ENCODE assay signal across 1 cellular context in the genomic region with DNA sequence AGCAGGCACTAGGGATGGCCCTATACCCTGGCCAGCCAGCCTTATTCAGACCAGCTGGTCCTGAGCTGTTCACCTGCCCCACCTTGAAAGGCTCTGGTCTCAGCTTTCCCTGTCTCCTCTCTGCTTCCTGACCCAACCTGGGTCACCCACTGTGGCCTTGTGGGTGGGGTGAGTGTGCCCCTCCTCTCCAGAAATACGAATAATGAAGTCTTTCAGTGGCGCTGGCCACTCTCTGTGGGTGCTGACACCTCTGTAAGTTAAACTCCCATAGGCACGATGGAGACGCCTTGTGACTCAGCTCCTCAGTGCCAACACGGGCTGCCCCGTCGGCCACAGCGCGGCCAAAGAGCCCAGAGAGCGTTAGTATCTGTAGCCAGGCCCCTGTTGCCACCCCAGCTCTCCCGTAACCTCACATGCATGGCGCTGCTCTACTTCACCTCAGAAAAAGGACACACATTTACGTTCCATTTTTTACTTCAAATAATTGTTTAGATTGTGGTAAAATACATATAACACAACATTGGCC.
TF ChIP-seq lines count a peak whose summit lies in the region.

No MANE protein-coding gene starts in this region.

TF ChIP-seq in K562, 482 proteins besides CTCF, POLR2A, EP300 and RAD21 (continued from another document):
- TF ChIP-seq, protein P1, sequence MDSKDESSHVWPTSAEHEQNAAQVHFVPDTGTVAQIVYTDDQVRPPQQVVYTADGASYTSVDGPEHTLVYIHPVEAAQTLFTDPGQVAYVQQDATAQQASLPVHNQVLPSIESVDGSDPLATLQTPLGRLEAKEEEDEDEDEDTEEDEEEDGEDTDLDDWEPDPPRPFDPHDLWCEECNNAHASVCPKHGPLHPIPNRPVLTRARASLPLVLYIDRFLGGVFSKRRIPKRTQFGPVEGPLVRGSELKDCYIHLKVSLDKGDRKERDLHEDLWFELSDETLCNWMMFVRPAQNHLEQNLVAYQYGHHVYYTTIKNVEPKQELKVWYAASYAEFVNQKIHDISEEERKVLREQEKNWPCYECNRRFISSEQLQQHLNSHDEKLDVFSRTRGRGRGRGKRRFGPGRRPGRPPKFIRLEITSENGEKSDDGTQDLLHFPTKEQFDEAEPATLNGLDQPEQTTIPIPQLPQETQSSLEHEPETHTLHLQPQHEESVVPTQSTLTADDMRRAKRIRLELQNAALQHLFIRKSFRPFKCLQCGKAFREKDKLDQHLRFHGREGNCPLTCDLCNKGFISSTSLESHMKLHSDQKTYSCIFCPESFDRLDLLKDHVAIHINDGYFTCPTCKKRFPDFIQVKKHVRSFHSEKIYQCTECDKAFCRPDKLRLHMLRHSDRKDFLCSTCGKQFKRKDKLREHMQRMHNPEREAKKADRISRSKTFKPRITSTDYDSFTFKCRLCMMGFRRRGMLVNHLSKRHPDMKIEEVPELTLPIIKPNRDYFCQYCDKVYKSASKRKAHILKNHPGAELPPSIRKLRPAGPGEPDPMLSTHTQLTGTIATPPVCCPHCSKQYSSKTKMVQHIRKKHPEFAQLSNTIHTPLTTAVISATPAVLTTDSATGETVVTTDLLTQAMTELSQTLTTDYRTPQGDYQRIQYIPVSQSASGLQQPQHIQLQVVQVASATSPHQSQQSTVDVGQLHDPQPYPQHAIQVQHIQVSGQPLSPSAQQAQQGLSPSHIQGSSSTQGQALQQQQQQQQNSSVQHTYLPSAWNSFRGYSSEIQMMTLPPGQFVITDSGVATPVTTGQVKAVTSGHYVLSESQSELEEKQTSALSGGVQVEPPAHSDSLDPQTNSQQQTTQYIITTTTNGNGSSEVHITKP (IDR thresholded peaks at IDR 0.05; ENCODE audit: partially characterized antibody), result no peak
- TF ChIP-seq CHD1 (IDR thresholded peaks at IDR 0.05; ENCODE audit: low read length) (peak; percentile 40), ZBTB7A (IDR thresholded peaks at IDR 0.05; ENCODE audit: borderline replicate concordance, control insufficient read depth, low read depth, low read length) (0 out of 2 replicates have a peak, but pooled peaks have one; percentile 30), HNRNPLL (IDR thresholded peaks at IDR 0.05; ENCODE audit: low read depth, low read length, poor library complexity, severe bottlenecking) (no peak), SIN3A (IDR thresholded peaks at IDR 0.05; ENCODE audit: borderline replicate concordance in 2 of 2, control insufficient read depth in 1 of 2, low read depth in 2 of 2, low read length in 2 of 2) (no peak)
- TF ChIP-seq, protein P2, sequence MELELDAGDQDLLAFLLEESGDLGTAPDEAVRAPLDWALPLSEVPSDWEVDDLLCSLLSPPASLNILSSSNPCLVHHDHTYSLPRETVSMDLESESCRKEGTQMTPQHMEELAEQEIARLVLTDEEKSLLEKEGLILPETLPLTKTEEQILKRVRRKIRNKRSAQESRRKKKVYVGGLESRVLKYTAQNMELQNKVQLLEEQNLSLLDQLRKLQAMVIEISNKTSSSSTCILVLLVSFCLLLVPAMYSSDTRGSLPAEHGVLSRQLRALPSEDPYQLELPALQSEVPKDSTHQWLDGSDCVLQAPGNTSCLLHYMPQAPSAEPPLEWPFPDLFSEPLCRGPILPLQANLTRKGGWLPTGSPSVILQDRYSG (tag; conservative IDR thresholded peaks at IDR 0.05; ENCODE audit: low read depth), result no peak
